ENCODE assay signal across 11 cellular contexts in the genomic region with DNA sequence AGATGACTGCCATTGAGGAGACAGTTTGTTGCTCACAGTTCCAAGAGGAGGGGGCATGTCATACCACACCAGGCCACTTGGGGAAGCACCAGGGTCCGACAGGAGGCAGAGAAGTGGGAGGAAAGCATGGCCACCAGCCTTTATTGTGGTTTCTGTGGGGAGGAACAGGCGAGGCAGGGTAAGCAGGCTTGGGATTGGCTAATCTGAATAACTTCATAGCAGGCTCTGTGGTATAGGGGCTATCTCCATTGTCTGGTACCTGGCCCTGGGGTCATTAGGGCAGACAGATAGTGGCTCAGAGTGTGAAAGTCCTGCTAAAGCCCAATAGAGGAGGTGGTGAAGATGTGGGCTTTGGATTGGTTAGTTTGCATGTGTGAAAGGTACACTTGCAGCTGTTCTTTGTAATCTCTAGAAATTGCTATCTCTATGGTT. TPM values are rescaled to one million over a fixed set of nuclear protein-coding genes. Genes with fewer than 3 reads are reported as not detected.
DNase-seq lines count a peak whose midpoint lies in the region; ATAC-seq and TF ChIP-seq lines count a peak whose summit lies in the region.
"Had no signal": no experiment of that assay in that cellular context is flagged by ENCODE, and none has a peak within 500 bp of the region (broad histone marks: within the 10 kb centered on the region; RNA-seq: fewer than 3 reads in every experiment).

No MANE protein-coding gene starts in this region.

- CTCF ChIA-PET in OCI-LY7 (lab: Charles Lee; ENCODE audit: unreplicated experiment) = no interaction called here

- H3K9me3 ChIP-seq in DOHH2 (ENCODE audit: control insufficient read depth, insufficient read depth, low read length) = no peaks in the 10 kb centered on the region
- H3K9me3 ChIP-seq in OCI-LY7 (ENCODE audit: low read length) = no peaks in the 10 kb centered on the region
- no peaks in the 10 kb centered on the region for H3K9me3 ChIP-seq in thyroid gland

- H3K79me2 ChIP-seq in DOHH2 (ENCODE audit: control insufficient read depth, low read length) (no peaks in the 10 kb centered on the region), OCI-LY7 (ENCODE audit: insufficient read depth, low read depth, low read length) (no peaks in the 10 kb centered on the region)

- H3F3A ChIP-seq in DOHH2 (ENCODE audit: control insufficient read depth, insufficient read depth) = no peaks in the 10 kb centered on the region

- WGBS in thyroid gland, 2 donors = 62 to 79% methylated on average over 2 of the region's 2 CpGs

- H3K27ac Mint-ChIP-seq in glutamatergic neuron (ENCODE audit: unreplicated experiment) = no peak overlapping the region

- TF ChIP-seq POLR2A in thyroid gland (IDR thresholded peaks at IDR 0.05) = no peak

- DNase-seq in OCI-LY7 (ENCODE audit: low spot score) = peak; percentile 15
- peak; percentile 28 for DNase-seq in glutamatergic neuron
- no peak for DNase-seq in thyroid gland
- DNase-seq in DMS79 (lab: John Stamatoyannopoulos, UW) = no peak
- DNase-seq: HCEC 1CT had no signal

- H2AFZ ChIP-seq in OCI-LY7 (ENCODE audit: low read length) = no peak overlapping the region

- no TSS peak for BruUV-seq in OCI-LY7 (replicated peaks; lab: Mats Ljungman, UMichigan)

- H3K4me1 ChIP-seq in DOHH2 (ENCODE audit: control insufficient read depth, low read length) (no peaks in the 10 kb centered on the region), OCI-LY7 (ENCODE audit: insufficient read depth, low read length, poor library complexity, severe bottlenecking) (no peaks in the 10 kb centered on the region), thyroid gland (no peaks in the 10 kb centered on the region)

- ATAC-seq in GM19023 (IDR thresholded peaks at IDR 0.05; ENCODE audit: unreplicated experiment) (peak; percentile 66), GM18511 (IDR thresholded peaks at IDR 0.05; ENCODE audit: unreplicated experiment) (no peak), GM18858 (IDR thresholded peaks at IDR 0.05; ENCODE audit: unreplicated experiment) (no peak)

- H3K4me3 ChIP-seq in DOHH2 (ENCODE audit: low read length) (no peak overlapping the region), OCI-LY7 (ENCODE audit: low read depth, low read length, poor library complexity, severe bottlenecking) (no peak overlapping the region), thyroid gland (replicated peaks in 1 of 3) (no peak overlapping the region)

- H3K36me3 ChIP-seq in DOHH2 (ENCODE audit: control insufficient read depth, low read length) (no peaks in the 10 kb centered on the region), OCI-LY7 (ENCODE audit: insufficient read depth, low read length) (no peaks in the 10 kb centered on the region), thyroid gland (no peaks in the 10 kb centered on the region)

- H3K4me1 Mint-ChIP-seq in glutamatergic neuron (ENCODE audit: low read depth, unreplicated experiment) = no peaks in the 10 kb centered on the region

- TF ChIP-seq CTCF in DOHH2 (IDR thresholded peaks at IDR 0.05; ENCODE audit: low read depth, low read length, poor library complexity, severe bottlenecking) = peak; percentile 47
- peak; percentile 65 for TF ChIP-seq CTCF in OCI-LY7 (conservative IDR thresholded peaks at IDR 0.05; ENCODE audit: low read length)
- peak; percentile 47 for TF ChIP-seq CTCF in glutamatergic neuron (IDR thresholded peaks at IDR 0.05; ENCODE audit: partially characterized antibody, unreplicated experiment)
- TF ChIP-seq CTCF in thyroid gland (IDR thresholded peaks at IDR 0.05) = no peak

- H3K36me3 Mint-ChIP-seq in glutamatergic neuron (ENCODE audit: unreplicated experiment) = no peaks in the 10 kb centered on the region

- H3K27ac ChIP-seq in DOHH2 (ENCODE audit: low read depth, low read length) (no peak overlapping the region), OCI-LY7 (ENCODE audit: low read depth, low read length, poor library complexity, severe bottlenecking) (no peak overlapping the region), thyroid gland (no peak overlapping the region)
- H3K27ac ChIP-seq: VCaP had no signal

- POLR2A ChIA-PET in OCI-LY7 (lab: Charles Lee) = no interaction called here

- H3K27me3 Mint-ChIP-seq in glutamatergic neuron (ENCODE audit: unreplicated experiment) = peaks cover 2% of the 10 kb centered on the region

- H3K4me2 ChIP-seq in DOHH2 (ENCODE audit: low read length) = no peak overlapping the region
- no peak overlapping the region for H3K4me2 ChIP-seq in OCI-LY7 (ENCODE audit: low read length)

- H4K20me1 ChIP-seq in DOHH2 (ENCODE audit: control insufficient read depth, insufficient read depth, low read depth, low read length) (no peaks in the 10 kb centered on the region), OCI-LY7 (ENCODE audit: insufficient read depth, low read length) (no peaks in the 10 kb centered on the region)

- H3K27me3 ChIP-seq in DOHH2 (ENCODE audit: control insufficient read depth, low read length) = peaks cover 8% of the 10 kb centered on the region
- no peaks in the 10 kb centered on the region for H3K27me3 ChIP-seq in thyroid gland

- H3K9me2 ChIP-seq in DOHH2 (replicated peaks; ENCODE audit: control insufficient read depth, low read length) (no peaks in the 10 kb centered on the region), OCI-LY7 (ENCODE audit: insufficient read depth, low read length) (no peaks in the 10 kb centered on the region)

- no peak overlapping the region for H3K4me3 Mint-ChIP-seq in glutamatergic neuron (ENCODE audit: unreplicated experiment)

- intact Hi-C loops in OCI-LY7 (cut with micrococcal nuclease; ENCODE audit: unreplicated experiment) = no loop called here
- intact Hi-C loops in thyroid gland (cut with DNase I) = no loop called here

- no peaks in the 10 kb centered on the region for H3K9me3 Mint-ChIP-seq in glutamatergic neuron (ENCODE audit: unreplicated experiment)

RNA-seq across cellular contexts. Expression of gene CBY2, which starts 35.5 kb away (rescaled TPM):
- not detected in 2 replicates for total RNA-seq in OCI-LY7 (2014; rRNA removed; shearing (Covaris generic))
- not detected in 2 replicates for total RNA-seq in OCI-LY7 (2022)
- total RNA-seq in glutamatergic neuron (ENCODE audit: unreplicated experiment) = not detected
- total RNA-seq in thyroid gland = under 1 TPM in 1 of 4 donors, not detected in 3; 0.27 TPM
- total RNA-seq: astrocyte had no signal

Comparison
In these comparisons a context has a peak if more than half of its experiments do, and no peak if none do; other contexts are left out.
1. CTCF ChIP-seq: peak in DOHH2 (single experiment), OCI-LY7 (single experiment) and glutamatergic neuron (single experiment); none in thyroid gland (0 of 6).
2. DNase-seq: peak in OCI-LY7 (single experiment) and glutamatergic neuron (single experiment); none in thyroid gland (0 of 2) and DMS79 (single experiment).